10 cellular contexts compared by ENCODE assay signal in the genomic region with DNA sequence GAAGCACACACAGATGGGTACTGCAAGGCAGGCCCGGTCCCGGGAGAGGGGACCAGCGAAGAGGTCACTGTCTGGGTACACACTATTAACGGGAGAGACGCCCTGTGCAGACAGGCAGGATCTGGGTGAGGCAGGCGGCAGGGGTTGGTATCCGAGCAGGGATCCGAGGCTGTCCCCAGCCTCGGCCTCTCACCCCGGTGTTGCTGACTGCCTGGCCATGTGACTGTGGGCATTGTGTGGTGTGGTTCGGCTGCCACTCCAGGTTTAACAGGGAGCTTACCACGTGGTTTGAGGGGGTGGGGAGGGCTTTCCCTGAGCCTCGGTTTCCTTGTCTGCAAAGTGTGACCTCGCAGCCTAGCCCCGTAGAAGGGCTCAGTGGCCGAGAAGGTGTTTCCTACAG. TPM values are rescaled to one million over a fixed set of nuclear protein-coding genes. Genes with fewer than 3 reads are reported as not detected.
DNase-seq lines count a peak whose midpoint lies in the region; ATAC-seq and TF ChIP-seq lines count a peak whose summit lies in the region.
"Had no signal": no experiment of that assay in that cellular context is flagged by ENCODE, and none has a peak within 500 bp of the region (broad histone marks: within the 10 kb centered on the region; RNA-seq: fewer than 3 reads in every experiment).

No MANE protein-coding gene starts in this region.

- H3K9me3 Mint-ChIP-seq in naive thymus-derived CD4-positive, alpha-beta T cell, result peaks cover 0 to 4% (median 0%) of the 10 kb centered on the region in 11 donors

- POLR2A ChIA-PET in naive thymus-derived CD4-positive, alpha-beta T cell (lab: Charles Lee), result interaction anchor here (0.6 to 6.5 kb wide), 4 partner anchors 11 to 105 kb away, joined by 3 to 65 read pairs (median 26); no protein-coding TSS in a partner anchor

- H3K4me1 Mint-ChIP-seq in naive thymus-derived CD4-positive, alpha-beta T cell, result peaks cover 38 to 73% (median 68%) of the 10 kb centered on the region in 7 donors

- intact Hi-C loops in left ventricle myocardium inferior (cut with micrococcal nuclease), result no loop called here
- intact Hi-C loops in Right ventricle myocardium superior (cut with DNase I), result no loop called here
- intact Hi-C loops in adrenal gland (cut with DNase I), result no loop called here
- intact Hi-C loops in naive thymus-derived CD4-positive, alpha-beta T cell (cut with micrococcal nuclease), result loop anchor here (2.0 to 10.0 kb wide), 2 partner anchors 17 to 777 kb away; a partner anchor contains a TSS
- intact Hi-C loops in upper lobe of right lung (cut with DNase I), result no loop called here
- intact Hi-C loops in ovary (cut with DNase I), result no loop called here

- ATAC-seq in Right ventricle myocardium superior (ENCODE audit: poor library complexity) (no peak), upper lobe of right lung (no peak), GM18870 (IDR thresholded peaks at IDR 0.05; ENCODE audit: unreplicated experiment) (no peak)
- no peak for ATAC-seq in naive thymus-derived CD4-positive, alpha-beta T cell

- peaks cover 0 to 14% (median 0%) of the 10 kb centered on the region in 5 donors for H3K36me3 Mint-ChIP-seq in naive thymus-derived CD4-positive, alpha-beta T cell

- H3K36me3 ChIP-seq in left ventricle myocardium inferior, result no peaks in the 10 kb centered on the region
- no peaks in the 10 kb centered on the region for H3K36me3 ChIP-seq in adrenal gland (replicated peaks in 1 of 2)
- no peaks in the 10 kb centered on the region for H3K36me3 ChIP-seq in naive thymus-derived CD4-positive, alpha-beta T cell (ENCODE audit: control insufficient read depth in 2 of 3, insufficient read depth in 3 of 3, low read length in 3 of 3)
- H3K36me3 ChIP-seq in upper lobe of right lung, result no peaks in the 10 kb centered on the region
- H3K36me3 ChIP-seq in ovary, result no peaks in the 10 kb centered on the region
- H3K36me3 ChIP-seq: neutrophil had no signal

- WGBS in adrenal gland, 4 donors, result 82 to 87% (median 84%) methylated on average over 11 to 16 of the region's 16 CpGs
- 91 to 93% (median 91%) methylated on average over 15 to 16 of the region's 16 CpGs for WGBS in ovary, 3 donors

- DNase-seq in left ventricle myocardium inferior (no peak), Right ventricle myocardium superior (no peak), adrenal gland (peak in 1 of 7 donors; percentile 25), upper lobe of right lung (no peak), NCI-H748 treated with DMSO at 0.1 percent for 48 hours (lab: John Stamatoyannopoulos, UW) (no peak), ovary (no peak)
- DNase-seq in naive thymus-derived CD4-positive, alpha-beta T cell, result no peak
- DNase-seq: NCI-H2227 treated with DMSO at 0.1 percent for 48 hours had no signal

- H3K27me3 Mint-ChIP-seq in naive thymus-derived CD4-positive, alpha-beta T cell, result no peaks in the 10 kb centered on the region

- peak overlapping the region in 7 of 10 donors; percentile 12 to 79 (median 47) for H3K4me3 Mint-ChIP-seq in naive thymus-derived CD4-positive, alpha-beta T cell

- TF ChIP-seq CTCF in left ventricle myocardium inferior (IDR thresholded peaks at IDR 0.05; ENCODE audit: borderline replicate concordance), result no peak
- TF ChIP-seq CTCF in adrenal gland (IDR thresholded peaks at IDR 0.05), result no peak
- no peak for TF ChIP-seq CTCF in upper lobe of right lung (IDR thresholded peaks at IDR 0.05)
- TF ChIP-seq CTCF in ovary (IDR thresholded peaks at IDR 0.05), result no peak

- no peaks in the 10 kb centered on the region for H3K9me3 ChIP-seq in left ventricle myocardium inferior (replicated peaks)
- no peaks in the 10 kb centered on the region for H3K9me3 ChIP-seq in adrenal gland (replicated peaks in 1 of 3)
- no peaks in the 10 kb centered on the region for H3K9me3 ChIP-seq in naive thymus-derived CD4-positive, alpha-beta T cell (ENCODE audit: control insufficient read depth in 2 of 3, low read length in 3 of 3)
- H3K9me3 ChIP-seq in upper lobe of right lung, result no peaks in the 10 kb centered on the region
- no peaks in the 10 kb centered on the region for H3K9me3 ChIP-seq in ovary
- H3K9me3 ChIP-seq: neutrophil had no signal

- H3K4me1 ChIP-seq in left ventricle myocardium inferior (peaks cover 95% of the 10 kb centered on the region), adrenal gland (replicated peaks in 1 of 2) (peaks cover 40 to 62% of the 10 kb centered on the region in 2 donors), upper lobe of right lung (peaks cover 50% of the 10 kb centered on the region), ovary (ENCODE audit: insufficient read depth) (peaks cover 27% of the 10 kb centered on the region)
- H3K4me1 ChIP-seq in naive thymus-derived CD4-positive, alpha-beta T cell (ENCODE audit: control insufficient read depth in 2 of 2, insufficient read depth in 2 of 2, low read length in 2 of 2), result peaks cover 70 to 81% of the 10 kb centered on the region in 2 donors

- no peaks in the 10 kb centered on the region for H3K27me3 ChIP-seq in left ventricle myocardium inferior (ENCODE audit: low read depth)
- H3K27me3 ChIP-seq in adrenal gland, result no peaks in the 10 kb centered on the region
- H3K27me3 ChIP-seq in naive thymus-derived CD4-positive, alpha-beta T cell (ENCODE audit: control insufficient read depth in 2 of 2, insufficient read depth in 2 of 2, low read length in 2 of 2), result no peaks in the 10 kb centered on the region
- H3K27me3 ChIP-seq in upper lobe of right lung, result no peaks in the 10 kb centered on the region
- H3K27me3 ChIP-seq in ovary, result no peaks in the 10 kb centered on the region

- TF ChIP-seq POLR2A in adrenal gland (IDR thresholded peaks at IDR 0.05), result no peak
- TF ChIP-seq POLR2A in ovary (IDR thresholded peaks at IDR 0.05), result no peak

- no peak overlapping the region for H3K4me3 ChIP-seq in left ventricle myocardium inferior
- no peak overlapping the region for H3K4me3 ChIP-seq in adrenal gland
- no peak overlapping the region for H3K4me3 ChIP-seq in naive thymus-derived CD4-positive, alpha-beta T cell (ENCODE audit: low read length)
- no peak overlapping the region for H3K4me3 ChIP-seq in upper lobe of right lung
- H3K4me3 ChIP-seq in ovary, result no peak overlapping the region

- H3K27ac ChIP-seq in left ventricle myocardium inferior (replicated peaks) (peak overlapping the region; percentile 95), adrenal gland (peak overlapping the region in 3 of 5 donors; percentile 33 to 95 (median 82)), upper lobe of right lung (peak overlapping the region; percentile 97), ovary (no peak overlapping the region)
- peak overlapping the region; percentile 92 for H3K27ac ChIP-seq in naive thymus-derived CD4-positive, alpha-beta T cell (ENCODE audit: low read depth, low read length)
- H3K27ac ChIP-seq: neutrophil had no signal

- H3K27ac Mint-ChIP-seq in naive thymus-derived CD4-positive, alpha-beta T cell, result peak overlapping the region; percentile 98 to 100 (median 100)

- CTCF ChIA-PET in naive thymus-derived CD4-positive, alpha-beta T cell (lab: Charles Lee), result interaction anchor here (3.9 to 5.0 kb wide), 2 partner anchors 12 to 15 kb away, joined by 26 to 48 read pairs; no protein-coding TSS in a partner anchor

- no peak for TF ChIP-seq EP300 in ovary (IDR thresholded peaks at IDR 0.05)

RNA-seq across cellular contexts. Expression of a gene that starts 11.1 kb away (rescaled TPM):
- 24.6 TPM for total RNA-seq in left ventricle myocardium inferior
- 33.1 TPM for total RNA-seq in Right ventricle myocardium superior
- 100 to 1,000 TPM in 1 of 8 donors, 10 to 100 TPM in 7; 38.9 to 104 (median 67.5) TPM for total RNA-seq in adrenal gland
- 100 to 1,000 TPM in 1 of 3 donors, 10 to 100 TPM in 2; 21.3 to 170 (median 97.8) TPM for polyA plus RNA-seq in adrenal gland
- 100 to 1,000 TPM in 2 of 5 experiments, 10 to 100 TPM in 3; 73.9 to 123 (median 79.7) TPM for total RNA-seq in naive thymus-derived CD4-positive, alpha-beta T cell
- 10 to 100 TPM; 17.8 to 35.7 TPM for polyA plus RNA-seq in naive thymus-derived CD4-positive, alpha-beta T cell
- 66.3 TPM for total RNA-seq in upper lobe of right lung
- total RNA-seq in ovary, result 100 to 1,000 TPM in 1 of 7 donors, 10 to 100 TPM in 6; 26.6 to 139 (median 48.8) TPM
- 10 to 100 TPM; 26.2 to 55.4 TPM for polyA plus RNA-seq in ovary

RNA-seq across cellular contexts. Expression of a gene that starts 31.5 kb away (rescaled TPM):
- total RNA-seq in left ventricle myocardium inferior (6.3 TPM), Right ventricle myocardium superior (6.4 TPM), adrenal gland (10 to 100 TPM; 14.9 to 67.5 (median 39.7) TPM), upper lobe of right lung (27.4 TPM), ovary (10 to 100 TPM; 11.0 to 43.3 (median 25.9) TPM)
- polyA plus RNA-seq in adrenal gland (10 to 100 TPM in 2 of 3 donors, 1 to 10 TPM in 1; 6.7 to 29.0 (median 18.9) TPM), ovary (10 to 100 TPM in 1 of 2 donors, 1 to 10 TPM in 1; 3.9 to 12.9 TPM)
- total RNA-seq in naive thymus-derived CD4-positive, alpha-beta T cell, result 10 to 100 TPM in 2 of 5 experiments, 1 to 10 TPM in 3; 3.4 to 14.8 (median 5.5) TPM
- polyA plus RNA-seq in naive thymus-derived CD4-positive, alpha-beta T cell, result under 1 TPM in 1 of 2 donors, not detected in 1; 0.14 TPM

Comparison
In these comparisons a context has a peak if more than half of its experiments do, and no peak if none do; other contexts are left out.
1. H3K27ac ChIP-seq: peak in left ventricle myocardium inferior (single experiment), adrenal gland (3 of 5), naive thymus-derived CD4-positive, alpha-beta T cell (single experiment) and upper lobe of right lung (single experiment); none in ovary (0 of 2).
2. intact Hi-C loops: an anchor here in naive thymus-derived CD4-positive, alpha-beta T cell (2.0 to 10.0 kb wide); none called in left ventricle myocardium inferior, Right ventricle myocardium superior, adrenal gland, upper lobe of right lung and ovary.